Comparison of ENCODE assay signal across 8 cellular contexts in genomic region chr1:110605901-110606783, GRCh38. TPM values are rescaled to one million over a fixed set of nuclear protein-coding genes. Genes with fewer than 3 reads are reported as not detected.
DNase-seq lines count a peak whose midpoint lies in the region; ATAC-seq and TF ChIP-seq lines count a peak whose summit lies in the region.

Gene KCNA2 (minus strand): TSS chr1:110606358. CDS start chr1:110604782, 1,576 bp downstream.

- peaks cover 5% of the 10 kb centered on the region for H3K4me1 ChIP-seq in cardiac muscle cell (ENCODE audit: low read depth)

- peak within 1 kb of the TSS; percentile 79 to 86 for H3K4me3 Mint-ChIP-seq in activated T-cell treated with anti-CD3 and anti-CD28 coated beads, Interleukin-2, amount 50 U/mL, for 72 hours

- H3K27me3 ChIP-seq in cardiac muscle cell, result peaks cover 84% of the 10 kb centered on the region

- peak; percentile 62 for DNase-seq in AG20443 (ENCODE audit: low spot score)
- DNase-seq in HEK293T (ENCODE audit: extremely low spot score), result peak; percentile 66
- DNase-seq in activated T-cell treated with anti-CD3 and anti-CD28 coated beads, Interleukin-2, amount 50 U/mL, for 72 hours, result peak in 1 of 2 donors; percentile 15
- DNase-seq in cardiac muscle cell (ENCODE audit: low read depth in 1 of 2, low spot score in 1 of 2), result peak; percentile 46 to 76
- no peak for DNase-seq in omental fat pad (ENCODE audit: low spot score)
- no peak for DNase-seq in HuH-7.5 (ENCODE audit: low spot score)
- DNase-seq in UCSD-AML1 (lab: John Stamatoyannopoulos, UW; ENCODE audit: unreplicated experiment), result no peak

- CTCF ChIA-PET in HEK293T (lab: Yijun Ruan, JAX), result interaction anchor here (0.6 to 3.4 kb wide), 9 partner anchors 8 to 1112 kb away, joined by 3 to 16 read pairs (median 5); partner anchors contain the start of gene CYB561D1

- H3K4me1 Mint-ChIP-seq in activated T-cell treated with anti-CD3 and anti-CD28 coated beads, Interleukin-2, amount 50 U/mL, for 72 hours (ENCODE audit: low read depth), result peaks cover 25% of the 10 kb centered on the region

- no peaks in the 10 kb centered on the region for H3K9me3 Mint-ChIP-seq in activated T-cell treated with anti-CD3 and anti-CD28 coated beads, Interleukin-2, amount 50 U/mL, for 72 hours

- peaks cover 49% of the 10 kb centered on the region for H3K27me3 Mint-ChIP-seq in activated T-cell treated with anti-CD3 and anti-CD28 coated beads, Interleukin-2, amount 50 U/mL, for 72 hours (ENCODE audit: low read depth)

- peak; percentile 29 to 33 for ATAC-seq in activated T-cell treated with anti-CD3 and anti-CD28 coated beads, Interleukin-2, amount 50 U/mL, for 72 hours (replicated peaks in 1 of 2)
- ATAC-seq in omental fat pad (ENCODE audit: low FRiP score) (peak; percentile 39), GM21737 (IDR thresholded peaks at IDR 0.05; ENCODE audit: unreplicated experiment) (no peak)

- no peaks in the 10 kb centered on the region for H3K36me3 Mint-ChIP-seq in activated T-cell treated with anti-CD3 and anti-CD28 coated beads, Interleukin-2, amount 50 U/mL, for 72 hours (ENCODE audit: insufficient read depth in 2 of 2)

- H3K27ac Mint-ChIP-seq in activated T-cell treated with anti-CD3 and anti-CD28 coated beads, Interleukin-2, amount 50 U/mL, for 72 hours, result no peak within 1 kb of the TSS

- no peaks in the 10 kb centered on the region for H3K36me3 ChIP-seq in cardiac muscle cell

- H3K27ac ChIP-seq in cardiac muscle cell, result no peak within 1 kb of the TSS

- TF ChIP-seq CTCF in cardiac muscle cell (IDR thresholded peaks at IDR 0.05; ENCODE audit: low read depth, low read length), result no peak
- TF ChIP-seq CTCF in omental fat pad (IDR thresholded peaks at IDR 0.05), result no peak

- H3K4me3 ChIP-seq in cardiac muscle cell, result peak within 1 kb of the TSS; percentile 40

- POLR2A ChIA-PET in HEK293T (lab: Yijun Ruan, JAX), result interaction anchor here (1.4 kb wide), 1 partner anchor 21 kb away, joined by 3 read pairs; no protein-coding TSS in a partner anchor

- H3K9me3 ChIP-seq in cardiac muscle cell (ENCODE audit: low read depth), result no peaks in the 10 kb centered on the region

TF ChIP-seq in HEK293T, 16 proteins besides CTCF, POLR2A, EP300 and RAD21:
- no peak for TF ChIP-seq TARDBP (IDR thresholded peaks at IDR 0.05)
- TF ChIP-seq NFRKB (IDR thresholded peaks at IDR 0.05), result no peak
- no peak for TF ChIP-seq ZNF384 (IDR thresholded peaks at IDR 0.05)
- TF ChIP-seq BHLHE40 (IDR thresholded peaks at IDR 0.05; ENCODE audit: borderline replicate concordance), result no peak
- TF ChIP-seq L3MBTL2 (conservative IDR thresholded peaks at IDR 0.05), result no peak
- TF ChIP-seq FOXK2 (IDR thresholded peaks at IDR 0.05), result no peak
TF ChIP-seq in HEK293T: peak in this region for 0.

RNA-seq across cellular contexts. Expression of gene KCNA2, which starts in this region (rescaled TPM):
- 1 to 10 TPM in 1 of 2 donors, under 1 TPM in 1; 0.46 to 2.4 TPM for total RNA-seq in activated T-cell treated with anti-CD3 and anti-CD28 coated beads, Interleukin-2, amount 50 U/mL, for 72 hours
- 0.03 and 0.28 TPM in 2 replicates for total RNA-seq in cardiac muscle cell
- polyA plus RNA-seq in cardiac muscle cell, result 0.17 TPM in 1 of 2 replicates, not detected in the other
- total RNA-seq in omental fat pad, result 10 to 100 TPM in 1 of 4 donors, 1 to 10 TPM in 3; 1.9 to 29.8 (median 3.1) TPM

Comparison
In these comparisons a context has a peak if more than half of its experiments do, and no peak if none do; other contexts are left out.
1. Peak in DNase-seq and H3K4me3 ChIP-seq in cardiac muscle cell; RNA of the gene not detected or under 1 TPM.
2. DNase-seq: peak in AG20443 (single experiment) and HEK293T (single experiment); none in omental fat pad (single experiment), HuH-7.5 (single experiment) and UCSD-AML1 (single experiment).